In the genomic region with DNA sequence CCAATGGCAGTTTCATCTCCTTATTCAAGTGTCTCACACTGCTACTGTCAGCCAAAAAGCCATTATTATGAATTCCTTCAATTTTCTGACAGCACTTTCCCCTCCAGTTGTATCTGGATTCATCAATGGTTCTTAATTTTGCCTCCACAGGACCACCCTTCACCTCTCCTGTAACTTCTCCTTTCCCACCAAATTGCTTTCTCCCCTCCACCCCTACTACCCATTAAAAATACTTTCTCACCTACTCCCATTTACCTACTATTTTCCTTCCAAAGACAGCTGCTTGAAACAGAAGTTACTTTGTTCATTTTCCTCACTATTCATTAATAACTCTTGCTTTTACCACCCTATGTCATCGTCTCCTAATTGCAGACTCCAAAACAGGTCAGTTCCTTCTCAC, we compare ENCODE assay signal across 23 cellular contexts. TPM values are rescaled to one million over a fixed set of nuclear protein-coding genes. Genes with fewer than 3 reads are reported as not detected.
DNase-seq lines count a peak whose midpoint lies in the region; ATAC-seq and TF ChIP-seq lines count a peak whose summit lies in the region.
"Had no signal": no experiment of that assay in that cellular context is flagged by ENCODE, and none has a peak within 500 bp of the region (broad histone marks: within the 10 kb centered on the region; RNA-seq: fewer than 3 reads in every experiment).

No MANE protein-coding gene starts in this region.

- CTCF ChIA-PET in CD4-positive, alpha-beta memory T cell (lab: Charles Lee; ENCODE audit: partially characterized antibody): no interaction called here
- CTCF ChIA-PET in CD8-positive, alpha-beta memory T cell (lab: Charles Lee): no interaction called here

- no peak for TF ChIP-seq CTCF in endodermal cell (conservative IDR thresholded peaks at IDR 0.05)

- peaks cover 81% of the 10 kb centered on the region for H3K36me3 Mint-ChIP-seq in activated naive CD8-positive, alpha-beta T cell treated with anti-CD3 and anti-CD28 coated beads, Interleukin-2, amount 10 ng/mL, durations not matched to agents 7 days and 5 days
- peaks cover 84% of the 10 kb centered on the region for H3K36me3 Mint-ChIP-seq in activated naive CD8-positive, alpha-beta T cell treated with anti-CD3 and anti-CD28 coated beads for 36 hours
- H3K36me3 Mint-ChIP-seq in CD4-positive, alpha-beta memory T cell: peaks cover 81 to 87% of the 10 kb centered on the region in 2 donors
- H3K36me3 Mint-ChIP-seq in endodermal cell (ENCODE audit: low read depth): peaks cover 94% of the 10 kb centered on the region
- peaks cover 62 to 74% of the 10 kb centered on the region in 2 donors for H3K36me3 Mint-ChIP-seq in stimulated activated naive B cell treated with anti-CD40 and anti-IgM and Interleukin-4, amounts not matched to agents 10 μg/mL and 1 μg/mL and 100 μg/mL, for 72 hours
- H3K36me3 Mint-ChIP-seq in CD8-positive, alpha-beta memory T cell: peaks cover 56 to 88% (median 60%) of the 10 kb centered on the region in 3 donors

- peaks cover 19% of the 10 kb centered on the region for H3K9me3 Mint-ChIP-seq in activated naive CD8-positive, alpha-beta T cell treated with anti-CD3 and anti-CD28 coated beads, Interleukin-2, amount 10 ng/mL, durations not matched to agents 7 days and 5 days
- peaks cover 39% of the 10 kb centered on the region for H3K9me3 Mint-ChIP-seq in activated naive CD8-positive, alpha-beta T cell treated with anti-CD3 and anti-CD28 coated beads for 36 hours
- peaks cover 0 to 41% (median 29%) of the 10 kb centered on the region in 8 donors for H3K9me3 Mint-ChIP-seq in CD4-positive, alpha-beta memory T cell
- peaks cover 60% of the 10 kb centered on the region for H3K9me3 Mint-ChIP-seq in endodermal cell
- peaks cover 13 to 20% of the 10 kb centered on the region in 2 donors for H3K9me3 Mint-ChIP-seq in stimulated activated naive B cell treated with anti-CD40 and anti-IgM and Interleukin-4, amounts not matched to agents 10 μg/mL and 1 μg/mL and 100 μg/mL, for 72 hours
- peaks cover 6 to 40% (median 26%) of the 10 kb centered on the region in 5 donors for H3K9me3 Mint-ChIP-seq in CD8-positive, alpha-beta memory T cell

- H3K27me3 Mint-ChIP-seq in activated naive CD8-positive, alpha-beta T cell treated with anti-CD3 and anti-CD28 coated beads, Interleukin-2, amount 10 ng/mL, durations not matched to agents 7 days and 5 days: no peaks in the 10 kb centered on the region
- H3K27me3 Mint-ChIP-seq in activated naive CD8-positive, alpha-beta T cell treated with anti-CD3 and anti-CD28 coated beads for 36 hours: no peaks in the 10 kb centered on the region
- no peaks in the 10 kb centered on the region for H3K27me3 Mint-ChIP-seq in CD4-positive, alpha-beta memory T cell
- no peaks in the 10 kb centered on the region for H3K27me3 Mint-ChIP-seq in endodermal cell (ENCODE audit: insufficient read depth)
- no peaks in the 10 kb centered on the region for H3K27me3 Mint-ChIP-seq in stimulated activated naive B cell treated with anti-CD40 and anti-IgM and Interleukin-4, amounts not matched to agents 10 μg/mL and 1 μg/mL and 100 μg/mL, for 72 hours
- peaks cover 0 to 1% of the 10 kb centered on the region in 2 donors for H3K27me3 Mint-ChIP-seq in CD8-positive, alpha-beta memory T cell
- H3K27me3 Mint-ChIP-seq: CD4-positive, alpha-beta T cell had no signal

- no peak overlapping the region for H3K27ac ChIP-seq in CD4-positive, alpha-beta memory T cell (ENCODE audit: low read depth, low read length)
- H3K27ac ChIP-seq in endodermal cell (ENCODE audit: low read depth, low read length): no peak overlapping the region
- H3K27ac ChIP-seq in CD8-positive, alpha-beta memory T cell (ENCODE audit: low read depth, low read length): no peak overlapping the region
- H3K27ac ChIP-seq: A549 had no signal

- no peaks in the 10 kb centered on the region for H3K4me1 ChIP-seq in CD4-positive, alpha-beta memory T cell (ENCODE audit: insufficient read depth, low read length)
- H3K4me1 ChIP-seq in endodermal cell (ENCODE audit: control insufficient read depth, insufficient read depth, low read length): no peaks in the 10 kb centered on the region
- no peaks in the 10 kb centered on the region for H3K4me1 ChIP-seq in CD8-positive, alpha-beta memory T cell (ENCODE audit: insufficient read depth, low read length)
- H3K4me1 ChIP-seq: A549, BE2C had no signal

- DNase-seq in activated naive CD8-positive, alpha-beta T cell treated with anti-CD3 and anti-CD28 coated beads, Interleukin-2, amount 10 ng/mL, durations not matched to agents 7 days and 5 days: no peak
- DNase-seq in activated naive CD8-positive, alpha-beta T cell treated with anti-CD3 and anti-CD28 coated beads for 36 hours: no peak
- no peak for DNase-seq in CD4-positive, alpha-beta memory T cell
- no peak for DNase-seq in endodermal cell
- DNase-seq in stimulated activated naive B cell treated with anti-CD40 and anti-IgM and Interleukin-4, amounts not matched to agents 10 μg/mL and 1 μg/mL and 100 μg/mL, for 72 hours: no peak
- no peak for DNase-seq in CD8-positive, alpha-beta memory T cell
- DNase-seq: BE2C; Calu3; CD4-positive, alpha-beta T cell; Kasumi-1; MG63; NCI-H1417; NCI-H1694 treated with DMSO at 0.1 percent for 48 hours; NCI-H2081 treated with DMSO at 0.1 percent for 48 hours; NCI-H2171 treated with DMSO at 0.1 percent for 48 hours; NCI-H524 treated with DMSO at 0.1 percent for 48 hours; NCI-H82; SIG-M5; SK-N-SH had no signal

- 92 to 95% methylated on average over 1 of the region's 1 CpG for WGBS in endodermal cell (ENCODE audit: insufficient coverage in 1 of 2, insufficient read length in 1 of 2), 2 experiments

- H3K27ac Mint-ChIP-seq in activated naive CD8-positive, alpha-beta T cell treated with anti-CD3 and anti-CD28 coated beads, Interleukin-2, amount 10 ng/mL, durations not matched to agents 7 days and 5 days: peak overlapping the region; percentile 38
- H3K27ac Mint-ChIP-seq in activated naive CD8-positive, alpha-beta T cell treated with anti-CD3 and anti-CD28 coated beads for 36 hours: no peak overlapping the region
- H3K27ac Mint-ChIP-seq in CD4-positive, alpha-beta memory T cell: peak overlapping the region in 4 of 7 donors; percentile 10 to 52 (median 30)
- no peak overlapping the region for H3K27ac Mint-ChIP-seq in endodermal cell
- peak overlapping the region; percentile 39 for H3K27ac Mint-ChIP-seq in stimulated activated naive B cell treated with anti-CD40 and anti-IgM and Interleukin-4, amounts not matched to agents 10 μg/mL and 1 μg/mL and 100 μg/mL, for 72 hours
- peak overlapping the region in 4 of 8 donors; percentile 7 to 35 (median 16) for H3K27ac Mint-ChIP-seq in CD8-positive, alpha-beta memory T cell
- H3K27ac Mint-ChIP-seq: CD4-positive, alpha-beta T cell had no signal

- peaks cover 25% of the 10 kb centered on the region for H3K4me1 Mint-ChIP-seq in activated naive CD8-positive, alpha-beta T cell treated with anti-CD3 and anti-CD28 coated beads, Interleukin-2, amount 10 ng/mL, durations not matched to agents 7 days and 5 days
- peaks cover 4% of the 10 kb centered on the region for H3K4me1 Mint-ChIP-seq in activated naive CD8-positive, alpha-beta T cell treated with anti-CD3 and anti-CD28 coated beads for 36 hours
- H3K4me1 Mint-ChIP-seq in CD4-positive, alpha-beta memory T cell: peaks cover 0 to 23% (median 12%) of the 10 kb centered on the region in 4 donors
- H3K4me1 Mint-ChIP-seq in endodermal cell: no peaks in the 10 kb centered on the region
- H3K4me1 Mint-ChIP-seq in stimulated activated naive B cell treated with anti-CD40 and anti-IgM and Interleukin-4, amounts not matched to agents 10 μg/mL and 1 μg/mL and 100 μg/mL, for 72 hours: peaks cover 0 to 2% of the 10 kb centered on the region in 2 donors
- H3K4me1 Mint-ChIP-seq in CD8-positive, alpha-beta memory T cell: peaks cover 23 to 38% (median 25%) of the 10 kb centered on the region in 3 donors

- no peak overlapping the region for H3K9ac ChIP-seq in endodermal cell (ENCODE audit: extremely low read depth, low read length, poor library complexity, severe bottlenecking)
- H3K9ac ChIP-seq: SK-N-SH had no signal

- H3K4me3 Mint-ChIP-seq in activated naive CD8-positive, alpha-beta T cell treated with anti-CD3 and anti-CD28 coated beads, Interleukin-2, amount 10 ng/mL, durations not matched to agents 7 days and 5 days: no peak overlapping the region
- no peak overlapping the region for H3K4me3 Mint-ChIP-seq in activated naive CD8-positive, alpha-beta T cell treated with anti-CD3 and anti-CD28 coated beads for 36 hours
- no peak overlapping the region for H3K4me3 Mint-ChIP-seq in CD4-positive, alpha-beta memory T cell
- H3K4me3 Mint-ChIP-seq in endodermal cell: no peak overlapping the region
- H3K4me3 Mint-ChIP-seq in stimulated activated naive B cell treated with anti-CD40 and anti-IgM and Interleukin-4, amounts not matched to agents 10 μg/mL and 1 μg/mL and 100 μg/mL, for 72 hours: no peak overlapping the region
- no peak overlapping the region for H3K4me3 Mint-ChIP-seq in CD8-positive, alpha-beta memory T cell
- H3K4me3 Mint-ChIP-seq: CD4-positive, alpha-beta T cell had no signal

- POLR2A ChIA-PET in activated naive CD8-positive, alpha-beta T cell treated with anti-CD3 and anti-CD28 coated beads, Interleukin-2, amount 10 ng/mL, durations not matched to agents 7 days and 5 days (lab: Charles Lee): no interaction called here
- POLR2A ChIA-PET in CD4-positive, alpha-beta memory T cell (lab: Charles Lee; ENCODE audit: partially characterized antibody): no interaction called here
- POLR2A ChIA-PET in CD8-positive, alpha-beta memory T cell (lab: Charles Lee): no interaction called here

- intact Hi-C loops in CD4-positive, alpha-beta memory T cell (cut with micrococcal nuclease): no loop called here

- H3K36me3 ChIP-seq in CD4-positive, alpha-beta memory T cell (ENCODE audit: insufficient read depth, low read length): peaks cover 22% of the 10 kb centered on the region
- H3K36me3 ChIP-seq in endodermal cell (ENCODE audit: control insufficient read depth, insufficient read depth, low read length): peaks cover 66% of the 10 kb centered on the region
- H3K36me3 ChIP-seq in CD8-positive, alpha-beta memory T cell (ENCODE audit: insufficient read depth, low read length): peaks cover 16% of the 10 kb centered on the region

- no peak for ATAC-seq in activated naive CD8-positive, alpha-beta T cell treated with anti-CD3 and anti-CD28 coated beads, Interleukin-2, amount 10 ng/mL, durations not matched to agents 7 days and 5 days (ENCODE audit: low read depth)
- ATAC-seq in stimulated activated naive B cell treated with anti-CD40 and anti-IgM and Interleukin-4, amounts not matched to agents 10 μg/mL and 1 μg/mL and 100 μg/mL, for 72 hours (replicated peaks): no peak
- ATAC-seq in GM18511 (IDR thresholded peaks at IDR 0.05; ENCODE audit: unreplicated experiment): no peak
- ATAC-seq: A549, HCT116, Panc1 had no signal

- H3K4me3 ChIP-seq in CD4-positive, alpha-beta memory T cell (ENCODE audit: low read length in 2 of 2): no peak overlapping the region
- peak overlapping the region; percentile 15 for H3K4me3 ChIP-seq in endodermal cell (ENCODE audit: low read length)
- H3K4me3 ChIP-seq in CD8-positive, alpha-beta memory T cell (ENCODE audit: low read length): no peak overlapping the region
- H3K4me3 ChIP-seq: A549, MG63 had no signal

- no peaks in the 10 kb centered on the region for H3K9me3 ChIP-seq in CD4-positive, alpha-beta memory T cell (ENCODE audit: control insufficient read depth in 1 of 2, low read length in 2 of 2)
- H3K9me3 ChIP-seq in endodermal cell (ENCODE audit: control insufficient read depth, low read length): peaks cover 53% of the 10 kb centered on the region
- H3K9me3 ChIP-seq in CD8-positive, alpha-beta memory T cell (ENCODE audit: low read length): no peaks in the 10 kb centered on the region
- H3K9me3 ChIP-seq: BE2C had no signal

- no peaks in the 10 kb centered on the region for H3K27me3 ChIP-seq in CD4-positive, alpha-beta memory T cell (ENCODE audit: insufficient read depth, low read length)
- H3K27me3 ChIP-seq in endodermal cell (ENCODE audit: control insufficient read depth, insufficient read depth, low read length, poor library complexity, severe bottlenecking): no peaks in the 10 kb centered on the region
- no peaks in the 10 kb centered on the region for H3K27me3 ChIP-seq in CD8-positive, alpha-beta memory T cell (ENCODE audit: insufficient read depth, low read length, poor library complexity, severe bottlenecking)
- H3K27me3 ChIP-seq: BE2C, MG63 had no signal

RNA-seq across cellular contexts. Expression of a gene that starts 29.8 kb away (rescaled TPM):
- total RNA-seq in activated naive CD8-positive, alpha-beta T cell treated with anti-CD3 and anti-CD28 coated beads, Interleukin-2, amount 10 ng/mL, durations not matched to agents 7 days and 5 days: 100 to 1,000 TPM; 204 to 218 TPM
- total RNA-seq in activated naive CD8-positive, alpha-beta T cell treated with anti-CD3 and anti-CD28 coated beads for 36 hours: 100 to 1,000 TPM; 223 to 241 TPM
- 100 to 1,000 TPM; 128 to 131 TPM for total RNA-seq in CD4-positive, alpha-beta memory T cell
- 10 to 100 TPM; 56.4 to 91.4 TPM for polyA plus RNA-seq in CD4-positive, alpha-beta memory T cell
- total RNA-seq in endodermal cell: 100 to 1,000 TPM; 139 to 171 TPM
- polyA plus RNA-seq in endodermal cell (2013, experiment 1 of 2): 179 TPM
- polyA plus RNA-seq in endodermal cell (2013, experiment 2 of 2): 187 TPM
- 100 to 1,000 TPM; 174 to 181 TPM for total RNA-seq in CD8-positive, alpha-beta memory T cell
- polyA plus RNA-seq in CD8-positive, alpha-beta memory T cell: 90.3 TPM

Comparison
In these comparisons a context has a peak if more than half of its experiments do, and no peak if none do; other contexts are left out.
1. H3K27ac Mint-ChIP-seq: peak in activated naive CD8-positive, alpha-beta T cell treated with anti-CD3 and anti-CD28 coated beads, Interleukin-2, amount 10 ng/mL, durations not matched to agents 7 days and 5 days (single experiment), CD4-positive, alpha-beta memory T cell (4 of 7) and stimulated activated naive B cell treated with anti-CD40 and anti-IgM and Interleukin-4, amounts not matched to agents 10 μg/mL and 1 μg/mL and 100 μg/mL, for 72 hours (single experiment); none in activated naive CD8-positive, alpha-beta T cell treated with anti-CD3 and anti-CD28 coated beads for 36 hours (single experiment) and endodermal cell (single experiment).